ENCODE assay signal across 10 cellular contexts in genomic region chr4:144575181-144575580, GRCh38.
DNase-seq lines count a peak whose midpoint lies in the region; ATAC-seq, FAIRE-seq and TF ChIP-seq lines count a peak whose summit lies in the region.
"Had no signal": no experiment of that assay in that cellular context is flagged by ENCODE, and none has a peak within 500 bp of the region (broad histone marks: within the 10 kb centered on the region; RNA-seq: fewer than 3 reads in every experiment).

No MANE protein-coding gene starts in this region.

- no peaks in the 10 kb centered on the region for H3K9me3 Mint-ChIP-seq in naive thymus-derived CD8-positive, alpha-beta T cell

- H3K79me2 ChIP-seq in GM23248 (ENCODE audit: insufficient read depth) (no peaks in the 10 kb centered on the region), OCI-LY3 (ENCODE audit: low read length) (no peaks in the 10 kb centered on the region)

- in situ Hi-C loops in GM23248 (cut with MboI) = no loop called here

- H2AFZ ChIP-seq in GM23248 = no peak overlapping the region
- H2AFZ ChIP-seq in OCI-LY3 (ENCODE audit: low read depth, low read length) = no peak overlapping the region

- POLR2A ChIA-PET in naive thymus-derived CD8-positive, alpha-beta T cell (lab: Charles Lee) = no interaction called here

- H3K27me3 Mint-ChIP-seq in naive thymus-derived CD8-positive, alpha-beta T cell = peaks cover 0 to 8% (median 0%) of the 10 kb centered on the region in 5 donors

- H3K36me3 Mint-ChIP-seq in naive thymus-derived CD8-positive, alpha-beta T cell = no peaks in the 10 kb centered on the region

- H3K4me1 ChIP-seq in GM23248 (ENCODE audit: insufficient read depth) (peaks cover 18% of the 10 kb centered on the region), OCI-LY3 (ENCODE audit: low read length) (peaks cover 10% of the 10 kb centered on the region)

- H3K9me2 ChIP-seq in GM23248 (ENCODE audit: insufficient read depth) = no peaks in the 10 kb centered on the region

- no peak overlapping the region for H3K9ac ChIP-seq in GM23248
- H3K9ac ChIP-seq in OCI-LY3 (ENCODE audit: low read length) = no peak overlapping the region

- H3K27ac Mint-ChIP-seq in naive thymus-derived CD8-positive, alpha-beta T cell = no peak overlapping the region

- H3K4me2 ChIP-seq in GM23248 (ENCODE audit: unreplicated experiment) (no peak overlapping the region), OCI-LY3 (ENCODE audit: low read length) (no peak overlapping the region)

- H3K9me3 ChIP-seq in GM23248 (ENCODE audit: low read depth) (no peaks in the 10 kb centered on the region), OCI-LY3 (ENCODE audit: insufficient read depth, low read length) (no peaks in the 10 kb centered on the region)

- H4K20me1 ChIP-seq in GM23248 (ENCODE audit: insufficient read depth) (no peaks in the 10 kb centered on the region), OCI-LY3 (ENCODE audit: insufficient read depth, low read length) (no peaks in the 10 kb centered on the region)

- no peak overlapping the region for H3K4me3 Mint-ChIP-seq in naive thymus-derived CD8-positive, alpha-beta T cell

- no peak overlapping the region for H3K4me3 ChIP-seq in GM23248
- no peak overlapping the region for H3K4me3 ChIP-seq in OCI-LY3 (ENCODE audit: low read length)

- H3K36me3 ChIP-seq in GM23248 (ENCODE audit: low read depth) (no peaks in the 10 kb centered on the region), OCI-LY3 (replicated peaks; ENCODE audit: low read depth, low read length) (no peaks in the 10 kb centered on the region)

- peaks cover 15% of the 10 kb centered on the region for H3F3A ChIP-seq in GM23248 (ENCODE audit: insufficient read depth)

- no peak for FAIRE-seq in D721Med (lab: Jason Lieb, UNC)
- FAIRE-seq: G401.6 had no signal

- WGBS in GM23248 (ENCODE audit: low coverage in 1 of 2, low lambda C conversion rate in 2 of 2, missing lambda C conversion rate in 2 of 2), 2 experiments = 56 to 65% methylated on average over 2 of the region's 2 CpGs

- H3K27me3 ChIP-seq in GM23248 (replicated peaks; ENCODE audit: insufficient read depth) = no peaks in the 10 kb centered on the region
- peaks cover 16% of the 10 kb centered on the region for H3K27me3 ChIP-seq in OCI-LY3 (ENCODE audit: low read depth, low read length)

- H3K4me1 Mint-ChIP-seq in naive thymus-derived CD8-positive, alpha-beta T cell = peaks cover 0 to 6% (median 0%) of the 10 kb centered on the region in 4 donors

- DNase-seq in D721Med (ENCODE audit: insufficient read length, low spot score) = no peak
- DNase-seq in GM23248 = peak; percentile 30
- DNase-seq in islet precursor cell = peak; percentile 57
- no peak for DNase-seq in naive thymus-derived CD8-positive, alpha-beta T cell
- DNase-seq in hepatic stellate cell (ENCODE audit: low spot score) = no peak
- DNase-seq in COLO668 (lab: John Stamatoyannopoulos, UW; ENCODE audit: unreplicated experiment) = no peak

- no peak for ATAC-seq in naive thymus-derived CD8-positive, alpha-beta T cell
- ATAC-seq in GM19397 (IDR thresholded peaks at IDR 0.05; ENCODE audit: unreplicated experiment) = no peak

- peak; percentile 53 for TF ChIP-seq CTCF in D721Med (IDR thresholded peaks at IDR 0.05; ENCODE audit: insufficient read depth, missing control alignments)
- peak; percentile 65 for TF ChIP-seq CTCF in OCI-LY3 (IDR thresholded peaks at IDR 0.05; ENCODE audit: low read depth, low read length)

- H3K27ac ChIP-seq in GM23248 (no peak overlapping the region), OCI-LY3 (ENCODE audit: low read length) (no peak overlapping the region)
- H3K27ac ChIP-seq: SK-N-MC had no signal

Comparison
In these comparisons a context has a peak if more than half of its experiments do, and no peak if none do; other contexts are left out.
1. DNase-seq: peak in GM23248 (single experiment) and islet precursor cell (single experiment); none in D721Med (single experiment), naive thymus-derived CD8-positive, alpha-beta T cell (0 of 10), hepatic stellate cell (single experiment) and COLO668 (single experiment).